Comparison of ENCODE assay signal across 1 cellular context in the genomic region with DNA sequence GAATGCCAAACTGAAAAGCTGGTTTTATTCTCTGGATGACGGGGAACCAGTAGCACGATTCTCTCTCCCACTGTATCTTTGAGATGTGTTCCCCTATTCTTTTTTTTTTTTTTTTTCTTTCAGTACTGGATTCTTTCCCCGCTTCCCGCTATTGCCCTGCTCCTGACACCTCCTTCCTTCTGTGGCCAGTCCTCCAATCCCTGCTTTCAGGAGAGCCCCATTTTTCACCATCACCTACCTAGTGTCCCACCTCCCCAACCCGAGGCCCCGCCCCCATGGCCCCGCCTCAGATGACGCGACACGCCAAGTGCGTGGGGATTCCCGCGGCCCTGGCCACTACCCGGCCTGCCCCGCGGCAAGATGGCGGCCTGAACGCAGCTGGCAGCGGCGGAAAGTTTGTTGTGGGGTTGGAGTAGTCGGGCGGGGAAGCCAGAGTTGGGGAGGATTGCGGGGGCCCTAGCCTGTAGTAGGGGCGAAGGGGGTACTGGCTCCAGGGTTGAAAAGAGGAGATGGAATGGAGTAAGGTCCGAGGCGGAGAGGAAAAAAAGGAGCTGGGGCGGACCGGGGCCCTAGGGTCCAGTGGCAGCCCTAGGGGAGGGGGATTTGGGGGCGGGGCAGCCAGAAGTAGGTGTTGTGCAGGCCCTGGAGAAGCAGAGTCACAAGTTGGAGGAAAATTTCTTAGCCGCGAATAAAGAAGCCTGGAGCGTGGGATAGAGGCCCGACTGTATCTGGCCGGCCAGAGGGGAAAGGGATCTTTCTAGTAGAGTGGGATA.
TF ChIP-seq lines count a peak whose summit lies in the region.

TJAP1 (plus strand) TSS at position 336 of the 773 bp plus-strand sequence. CDS start 21,432 bp downstream, outside the sequence.

TF ChIP-seq in GM23338, 12 proteins besides CTCF, POLR2A, EP300 and RAD21 (continued from another document):
- TF ChIP-seq ZNF462 (CRISPR knock-in tag; IDR thresholded peaks at IDR 0.05), result no peak
